ENCODE assay signal across 8 cellular contexts in the genomic region with DNA sequence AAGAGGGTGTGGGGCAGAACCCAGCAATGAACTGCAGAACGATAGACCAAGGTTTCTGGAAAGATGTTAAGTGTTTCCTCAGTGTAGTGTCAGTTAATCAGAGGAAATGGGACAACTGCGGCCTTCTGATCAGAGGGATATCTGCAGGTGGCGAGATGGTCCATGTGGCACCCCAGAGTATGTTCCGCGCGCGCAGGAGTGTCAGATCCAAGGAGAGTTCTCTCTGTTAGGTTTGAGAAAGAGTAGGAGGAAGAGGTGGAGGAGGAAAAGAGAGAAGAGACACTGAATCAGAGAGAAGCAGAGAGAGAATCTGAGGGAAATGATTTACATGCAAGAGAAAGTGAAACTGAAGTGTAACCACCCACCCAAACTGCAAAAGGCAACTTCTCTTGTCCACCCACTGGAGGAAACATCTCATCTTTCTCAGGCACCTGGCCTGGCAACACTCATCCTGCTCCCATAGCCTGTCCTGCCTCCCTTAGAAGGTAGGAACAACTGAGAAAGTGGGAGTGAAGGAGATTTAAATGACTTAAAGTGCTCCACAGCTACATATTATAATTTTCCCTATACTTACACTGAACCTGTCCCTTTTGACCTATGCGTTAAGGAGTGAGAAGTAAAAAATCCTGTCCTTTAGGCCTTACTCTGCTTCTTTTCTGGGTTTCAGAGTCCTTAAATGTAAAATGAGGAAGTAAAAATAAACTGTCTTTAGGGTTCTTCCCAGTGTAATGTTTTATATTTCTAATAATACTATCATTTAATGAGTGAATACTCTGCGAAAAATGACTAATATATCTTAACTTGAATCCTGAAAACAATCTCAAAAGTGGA.
DNase-seq lines count a peak whose midpoint lies in the region; ATAC-seq lines count a peak whose summit lies in the region.

No MANE protein-coding gene starts in this region.

- ATAC-seq in GM19452 (IDR thresholded peaks at IDR 0.05; ENCODE audit: unreplicated experiment): peak; percentile 70
- ATAC-seq in HG03457 (IDR thresholded peaks at IDR 0.05; ENCODE audit: unreplicated experiment): peak; percentile 66

- peaks cover 60% of the 10 kb centered on the region for H3K4me1 Mint-ChIP-seq in activated T-cell treated with anti-CD3 and anti-CD28 coated beads, Interleukin-2, amount 50 U/mL, for 24 hours (ENCODE audit: low read depth)

- no peaks in the 10 kb centered on the region for H3K9me3 Mint-ChIP-seq in activated T-cell treated with anti-CD3 and anti-CD28 coated beads, Interleukin-2, amount 50 U/mL, for 24 hours

- peak; percentile 54 for DNase-seq in CD1c-positive myeloid dendritic cell (ENCODE audit: extremely low spot score)
- peak; percentile 66 for DNase-seq in activated T-cell treated with anti-CD3 and anti-CD28 coated beads, Interleukin-2, amount 50 U/mL, for 24 hours
- DNase-seq in stimulated activated naive CD4-positive, alpha-beta T cell (lab: John Stamatoyannopoulos, UW): peak in 4 of 6 experiments; percentile 7 to 58 (median 38)
- no peak for DNase-seq in DMS79 treated with DMSO at 0.1 percent for 48 hours (lab: John Stamatoyannopoulos, UW)
- no peak for DNase-seq in DMS153 (lab: John Stamatoyannopoulos, UW)
- no peak for DNase-seq in SHP77 treated with DMSO at 0.1 percent for 48 hours (lab: John Stamatoyannopoulos, UW)

- H3K27ac Mint-ChIP-seq in activated T-cell treated with anti-CD3 and anti-CD28 coated beads, Interleukin-2, amount 50 U/mL, for 24 hours: peak overlapping the region; percentile 96

- no peaks in the 10 kb centered on the region for H3K27me3 Mint-ChIP-seq in activated T-cell treated with anti-CD3 and anti-CD28 coated beads, Interleukin-2, amount 50 U/mL, for 24 hours

- peak overlapping the region; percentile 77 for H3K4me3 Mint-ChIP-seq in activated T-cell treated with anti-CD3 and anti-CD28 coated beads, Interleukin-2, amount 50 U/mL, for 24 hours

- H3K36me3 Mint-ChIP-seq in activated T-cell treated with anti-CD3 and anti-CD28 coated beads, Interleukin-2, amount 50 U/mL, for 24 hours (ENCODE audit: low read depth): no peaks in the 10 kb centered on the region

Comparison
In these comparisons a context has a peak if more than half of its experiments do, and no peak if none do; other contexts are left out.
1. DNase-seq: peak in CD1c-positive myeloid dendritic cell (single experiment), activated T-cell treated with anti-CD3 and anti-CD28 coated beads, Interleukin-2, amount 50 U/mL, for 24 hours (single experiment) and stimulated activated naive CD4-positive, alpha-beta T cell (4 of 6); none in DMS79 treated with DMSO at 0.1 percent for 48 hours (single experiment), DMS153 (single experiment) and SHP77 treated with DMSO at 0.1 percent for 48 hours (single experiment).